Comparison of ENCODE assay signal across 13 cellular contexts in genomic region chr5:14595877-14596276, GRCh38. TPM values are rescaled to one million over a fixed set of nuclear protein-coding genes. Genes with fewer than 3 reads are reported as not detected.
DNase-seq lines count a peak whose midpoint lies in the region; ATAC-seq and TF ChIP-seq lines count a peak whose summit lies in the region.
"Had no signal": no experiment of that assay in that cellular context is flagged by ENCODE, and none has a peak within 500 bp of the region (broad histone marks: within the 10 kb centered on the region; RNA-seq: fewer than 3 reads in every experiment).

No MANE protein-coding gene starts in this region.

- H3K9me2 ChIP-seq in PC-3 (replicated peaks; ENCODE audit: low read length) = no peaks in the 10 kb centered on the region

- no peak overlapping the region for H3K27ac ChIP-seq in CD8-positive, alpha-beta memory T cell (ENCODE audit: low read depth, low read length)
- H3K27ac ChIP-seq in PC-3 (ENCODE audit: low read length) = no peak overlapping the region
- H3K27ac ChIP-seq: right lobe of liver had no signal

- intact Hi-C loops in CD14-positive monocyte (cut with micrococcal nuclease) = loop anchor here in 1 of 2 donors (5.0 to 10.0 kb wide), 3 partner anchors 69 to 261 kb away; no protein-coding TSS in a partner anchor
- intact Hi-C loops in PC-3 (cut with micrococcal nuclease) = no loop called here

- no TSS peak for BruUV-seq in PC-3 (replicated peaks; lab: Mats Ljungman, UMichigan)

- no peak overlapping the region for H3K9ac ChIP-seq in PC-3 (ENCODE audit: low read length)

- ATAC-seq in PC-3 (no peak), HG02678 (IDR thresholded peaks at IDR 0.05; ENCODE audit: unreplicated experiment) (no peak)
- ATAC-seq: HCT116 had no signal

- no peak for TF ChIP-seq CTCF in CD14-positive monocyte (IDR thresholded peaks at IDR 0.05)
- 0 out of 2 replicates have a peak, but pooled peaks have one; percentile 7 for TF ChIP-seq CTCF in PC-3 (conservative IDR thresholded peaks at IDR 0.05; ENCODE audit: low read depth, low read length)

- H2AFZ ChIP-seq in PC-3 (ENCODE audit: low read length) = no peak overlapping the region

- DNase-seq in CD14-positive monocyte (ENCODE audit: low spot score) = no peak
- DNase-seq in CD8-positive, alpha-beta memory T cell = no peak
- DNase-seq in PC-3 = no peak
- no peak for DNase-seq in immature natural killer cell
- no peak for DNase-seq in occipital lobe (lab: John Stamatoyannopoulos, UW)
- DNase-seq in HuH-7.5 (ENCODE audit: low spot score) = no peak
- DNase-seq: esophagus squamous epithelium, left colon, NCI-H1105 treated with DMSO at 0.1 percent for 48 hours, right lobe of liver had no signal

- H4K20me1 ChIP-seq in PC-3 (ENCODE audit: low read length) = peaks cover 75% of the 10 kb centered on the region

- H3K4me3 Mint-ChIP-seq in CD14-positive monocyte = peak overlapping the region in 1 of 2 donors; percentile 75
- H3K4me3 Mint-ChIP-seq in CD8-positive, alpha-beta memory T cell = peak overlapping the region; percentile 18 to 84 (median 74)
- peak overlapping the region; percentile 71 to 88 (median 84) for H3K4me3 Mint-ChIP-seq in immature natural killer cell
- H3K4me3 Mint-ChIP-seq: nephron had no signal

- POLR2A ChIA-PET in CD8-positive, alpha-beta memory T cell (lab: Charles Lee) = interaction anchor here (5.3 kb wide), 1 partner anchor 13 kb away, joined by 48 read pairs; the partner anchor contains the start of gene OTULINL
- POLR2A ChIA-PET in PC-3 (lab: Charles Lee; ENCODE audit: unreplicated experiment) = no interaction called here

- H3K4me2 ChIP-seq in PC-3 (ENCODE audit: low read length) = no peak overlapping the region

- peaks cover 93% of the 10 kb centered on the region for H3K79me2 ChIP-seq in PC-3 (ENCODE audit: low read length)

- H3K9me3 Mint-ChIP-seq in CD14-positive monocyte (peaks cover 0 to 2% (median 0%) of the 10 kb centered on the region in 7 donors), immature natural killer cell (no peaks in the 10 kb centered on the region)
- no peaks in the 10 kb centered on the region for H3K9me3 Mint-ChIP-seq in CD8-positive, alpha-beta memory T cell
- H3K9me3 Mint-ChIP-seq: nephron had no signal

- H3K36me3 ChIP-seq in CD8-positive, alpha-beta memory T cell (ENCODE audit: insufficient read depth, low read length) = no peaks in the 10 kb centered on the region
- H3K36me3 ChIP-seq in PC-3 (ENCODE audit: low read depth, low read length) = peaks cover 30% of the 10 kb centered on the region
- H3K36me3 ChIP-seq: esophagus squamous epithelium, right lobe of liver had no signal

- no peaks in the 10 kb centered on the region for H3K27me3 ChIP-seq in CD8-positive, alpha-beta memory T cell (ENCODE audit: insufficient read depth, low read length, poor library complexity, severe bottlenecking)
- no peaks in the 10 kb centered on the region for H3K27me3 ChIP-seq in PC-3 (ENCODE audit: low read length)
- H3K27me3 ChIP-seq: esophagus squamous epithelium, right lobe of liver had no signal

- no peaks in the 10 kb centered on the region for H3F3A ChIP-seq in PC-3 (ENCODE audit: low read length, unreplicated experiment)

- CTCF ChIA-PET in CD8-positive, alpha-beta memory T cell (lab: Charles Lee) = no interaction called here
- CTCF ChIA-PET in PC-3 (lab: Charles Lee) = no interaction called here

- peaks cover 91% of the 10 kb centered on the region for H3K4me1 Mint-ChIP-seq in CD14-positive monocyte
- peaks cover 81 to 89% (median 86%) of the 10 kb centered on the region in 3 donors for H3K4me1 Mint-ChIP-seq in CD8-positive, alpha-beta memory T cell
- peaks cover 85 to 92% of the 10 kb centered on the region in 2 donors for H3K4me1 Mint-ChIP-seq in immature natural killer cell
- H3K4me1 Mint-ChIP-seq: nephron had no signal

- peaks cover 71% of the 10 kb centered on the region for H3K4me1 ChIP-seq in CD8-positive, alpha-beta memory T cell (ENCODE audit: insufficient read depth, low read length)
- peaks cover 19% of the 10 kb centered on the region for H3K4me1 ChIP-seq in PC-3 (ENCODE audit: insufficient read depth, low read length)
- H3K4me1 ChIP-seq: right lobe of liver had no signal

- no peak overlapping the region for H3K4me3 ChIP-seq in CD8-positive, alpha-beta memory T cell (ENCODE audit: low read length)
- no peak overlapping the region for H3K4me3 ChIP-seq in PC-3 (ENCODE audit: low read length)
- H3K4me3 ChIP-seq: esophagus squamous epithelium, right lobe of liver had no signal

- peak overlapping the region; percentile 78 to 95 (median 88) for H3K27ac Mint-ChIP-seq in CD14-positive monocyte
- peak overlapping the region in 7 of 8 donors; percentile 52 to 95 (median 91) for H3K27ac Mint-ChIP-seq in CD8-positive, alpha-beta memory T cell
- peak overlapping the region; percentile 91 to 98 (median 94) for H3K27ac Mint-ChIP-seq in immature natural killer cell
- H3K27ac Mint-ChIP-seq: nephron had no signal

- H3K27me3 Mint-ChIP-seq in CD14-positive monocyte (ENCODE audit: low read depth in 3 of 3) (peaks cover 0 to 2% (median 1%) of the 10 kb centered on the region in 3 donors), immature natural killer cell (ENCODE audit: low read depth in 3 of 3) (peaks cover 5 to 10% (median 8%) of the 10 kb centered on the region in 3 donors)
- H3K27me3 Mint-ChIP-seq in CD8-positive, alpha-beta memory T cell = no peaks in the 10 kb centered on the region

- H3K36me3 Mint-ChIP-seq in CD14-positive monocyte (peaks cover 14 to 32% of the 10 kb centered on the region in 2 donors), immature natural killer cell (peaks cover 0 to 4% (median 0%) of the 10 kb centered on the region in 3 donors)
- peaks cover 0 to 6% (median 3%) of the 10 kb centered on the region in 3 donors for H3K36me3 Mint-ChIP-seq in CD8-positive, alpha-beta memory T cell

- H3K9me3 ChIP-seq in CD8-positive, alpha-beta memory T cell (ENCODE audit: low read length) = no peaks in the 10 kb centered on the region
- H3K9me3 ChIP-seq in PC-3 (ENCODE audit: low read length) = no peaks in the 10 kb centered on the region
- H3K9me3 ChIP-seq: esophagus squamous epithelium, right lobe of liver had no signal

RNA-seq across cellular contexts. Expression of gene OTULINL, which starts 14.3 kb away (rescaled TPM):
- polyA plus RNA-seq in CD14-positive monocyte = 100 to 1,000 TPM in 1 of 2 donors, 10 to 100 TPM in 1; 92.9 to 107 TPM
- 10 to 100 TPM; 15.4 to 19.6 TPM for total RNA-seq in CD8-positive, alpha-beta memory T cell
- polyA plus RNA-seq in CD8-positive, alpha-beta memory T cell = 24.5 TPM
- 46.4 and 54.6 TPM in 2 replicates for total RNA-seq in PC-3 (2014; rRNA removed)
- 10 to 100 TPM; 36.6 to 77.8 (median 47.1) TPM for polyA plus RNA-seq in immature natural killer cell
- 32.6 TPM for total RNA-seq in occipital lobe
